28 cellular contexts compared by ENCODE assay signal in the genomic region with DNA sequence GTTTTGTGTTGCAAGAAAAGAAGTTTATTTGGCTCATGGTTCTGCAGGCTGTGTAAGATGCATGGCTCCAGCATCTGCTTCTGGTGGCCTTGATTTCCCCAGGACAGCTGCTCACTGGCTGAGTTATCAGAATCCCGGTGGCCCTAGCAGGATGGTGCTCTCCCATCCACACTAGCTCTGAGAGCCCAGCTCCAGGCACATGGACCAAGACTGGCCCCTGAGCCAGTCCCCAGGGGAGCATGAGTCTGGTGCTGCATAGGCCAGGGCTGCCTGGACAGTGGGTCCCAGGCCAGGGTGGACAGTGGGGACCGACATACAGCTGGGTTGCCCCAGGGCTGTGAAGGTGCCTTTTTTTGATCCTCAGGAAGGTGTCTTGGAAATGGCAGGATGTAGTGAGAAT. TPM values are rescaled to one million over a fixed set of nuclear protein-coding genes. Genes with fewer than 3 reads are reported as not detected.
"Had no signal": no experiment of that assay in that cellular context is flagged by ENCODE, and none has a peak within 500 bp of the region (broad histone marks: within the 10 kb centered on the region; RNA-seq: fewer than 3 reads in every experiment).

No MANE protein-coding gene starts in this region.

- H3K27ac ChIP-seq: colonic mucosa, epithelial cell of prostate, esophagus muscularis mucosa, neutrophil, psoas muscle, skin epidermis, vagina had no signal

- H3K9me3 Mint-ChIP-seq: immature natural killer cell; natural killer cell treated with Interleukin-12 subunit alpha and Interleukin-12 subunit beta and Interleukin-15 and Interleukin-18, amount 100 ng/mL, for 72 hours; neural crest cell; stimulated activated naive CD8-positive, alpha-beta T cell treated with anti-CD3 and anti-CD28 coated beads, Interleukin-15, Interleukin-2, amounts not matched to agents 100 ng/mL and 50 ng/mL, for 24 hours had no signal

- H3K27ac Mint-ChIP-seq: dendritic cell treated with granulocyte-macrophage colony-stimulating factor and Interleukin-4, amounts not matched to agents 40 ng/mL and 50 ng/mL, for 4 days; endodermal cell; immature natural killer cell; memory B cell; mesothelial cell of epicardium; natural killer cell treated with Interleukin-12 subunit alpha and Interleukin-12 subunit beta and Interleukin-15 and Interleukin-18, amount 100 ng/mL, for 72 hours; stimulated activated naive B cell treated with anti-CD40 and anti-IgM and Interleukin-4, amounts not matched to agents 10 μg/mL and 1 μg/mL and 100 μg/mL, for 72 hours; stimulated activated naive CD8-positive, alpha-beta T cell treated with anti-CD3 and anti-CD28 coated beads, Interleukin-15, Interleukin-2, amounts not matched to agents 100 ng/mL and 50 ng/mL, for 24 hours had no signal

- H3K36me3 Mint-ChIP-seq: immature natural killer cell; mesothelial cell of epicardium; naive B cell; natural killer cell treated with Interleukin-12 subunit alpha and Interleukin-12 subunit beta and Interleukin-15 and Interleukin-18, amount 100 ng/mL, for 72 hours had no signal

- H3K36me3 ChIP-seq: colonic mucosa, esophagus muscularis mucosa, vagina had no signal

- H3K4me3 ChIP-seq: colonic mucosa, esophagus muscularis mucosa, lung, mucosa of descending colon, psoas muscle, skin epidermis, vagina had no signal

- H3K4me1 Mint-ChIP-seq: endodermal cell, immature natural killer cell, mesothelial cell of epicardium, neural crest cell had no signal

- H3K4me1 ChIP-seq: colonic mucosa, esophagus muscularis mucosa, psoas muscle, vagina had no signal

- H3K9me3 ChIP-seq: colonic mucosa, esophagus muscularis mucosa, mucosa of descending colon, neutrophil, psoas muscle, vagina had no signal

- H3K27me3 ChIP-seq: colonic mucosa, neutrophil, vagina had no signal

- ATAC-seq: left ventricle myocardium superior; mucosa of descending colon; natural killer cell treated with Interleukin-12 subunit alpha and Interleukin-12 subunit beta and Interleukin-15 and Interleukin-18, amount 100 ng/mL, for 72 hours; psoas muscle; right cardiac atrium; stimulated activated naive B cell treated with anti-CD40 and anti-IgM and Interleukin-4, amounts not matched to agents 10 μg/mL and 1 μg/mL and 100 μg/mL, for 72 hours had no signal

- H3K27me3 Mint-ChIP-seq: dendritic cell treated with granulocyte-macrophage colony-stimulating factor and Interleukin-4, amounts not matched to agents 40 ng/mL and 50 ng/mL, for 4 days had no signal

- H3K4me3 Mint-ChIP-seq: dendritic cell treated with granulocyte-macrophage colony-stimulating factor and Interleukin-4, amounts not matched to agents 40 ng/mL and 50 ng/mL, for 4 days; endodermal cell; immature natural killer cell; memory B cell; mesothelial cell of epicardium; naive B cell; natural killer cell treated with Interleukin-12 subunit alpha and Interleukin-12 subunit beta and Interleukin-15 and Interleukin-18, amount 100 ng/mL, for 72 hours; neural crest cell; stimulated activated naive B cell treated with anti-CD40 and anti-IgM and Interleukin-4, amounts not matched to agents 10 μg/mL and 1 μg/mL and 100 μg/mL, for 72 hours; stimulated activated naive CD8-positive, alpha-beta T cell treated with anti-CD3 and anti-CD28 coated beads, Interleukin-15, Interleukin-2, amounts not matched to agents 100 ng/mL and 50 ng/mL, for 24 hours had no signal

- DNase-seq: colonic mucosa; effector CD8-positive, alpha-beta T cell; endodermal cell; foreskin melanocyte; hypothalamus; immature natural killer cell; islet precursor cell; left ventricle myocardium superior; mucosa of descending colon; naive B cell; psoas muscle; right cardiac atrium; stimulated activated CD4-positive, alpha-beta T cell treated with anti-CD3 and anti-CD28 coated beads, Interleukin-15, amount 100 ng/mL, for 24 hours; stimulated activated CD4-positive, alpha-beta T cell treated with anti-CD3 and anti-CD28 coated beads, Interleukin-2, amount 100 ng/mL, for 48 hours; stimulated activated naive B cell treated with anti-CD40 and anti-IgM and Interleukin-4, amounts not matched to agents 10 μg/mL and 1 μg/mL and 100 μg/mL, for 72 hours; trophoblast cell had no signal

RNA-seq across cellular contexts. Expression of a gene that starts 10.4 kb away (rescaled TPM):
- total RNA-seq: mesothelial cell of epicardium, neural crest cell had no signal
